In genomic region chr2:113977660-113978523, GRCh38 we compare ENCODE assay signal across 9 cellular contexts.
DNase-seq lines count a peak whose midpoint lies in the region; ATAC-seq, FAIRE-seq and TF ChIP-seq lines count a peak whose summit lies in the region.
"Had no signal": no experiment of that assay in that cellular context is flagged by ENCODE, and none has a peak within 500 bp of the region (broad histone marks: within the 10 kb centered on the region; RNA-seq: fewer than 3 reads in every experiment).

No MANE protein-coding gene starts in this region.

- H3K27me3 ChIP-seq in trophoblast cell (ENCODE audit: insufficient read depth, low read length), result no peaks in the 10 kb centered on the region

- no peak overlapping the region for H3K4ac ChIP-seq in trophoblast cell (ENCODE audit: low read depth, low read length)

- H4K12ac ChIP-seq in trophoblast cell (ENCODE audit: low read depth, low read length), result no peak overlapping the region

- H3K9ac ChIP-seq in trophoblast cell (ENCODE audit: low read length), result no peak overlapping the region

- H3K9me3 ChIP-seq in trophoblast cell (ENCODE audit: insufficient read depth, low read depth, low read length), result peaks cover 7% of the 10 kb centered on the region

- peak overlapping the region; percentile 70 for H3K27ac ChIP-seq in trophoblast cell (ENCODE audit: low read depth, low read length)

- intact Hi-C loops in activated CD4-positive, alpha-beta T cell treated with anti-CD3 and anti-CD28 coated beads for 36 hours (cut with DNase I, micrococcal nuclease), result loop anchor here (2.0 to 10.0 kb wide), 5 partner anchors 221 to 375 kb away; partner anchors contain the start of gene SLC35F5 (in 2 of the 2)

- H2BK5ac ChIP-seq in trophoblast cell (ENCODE audit: low read depth, low read length, poor library complexity), result peak overlapping the region; percentile 21

- no peak overlapping the region for H3K18ac ChIP-seq in trophoblast cell (ENCODE audit: low read length)

- no peak for ATAC-seq in activated CD4-positive, alpha-beta T cell treated with anti-CD3 and anti-CD28 coated beads for 36 hours
- no peak for ATAC-seq in GM18502 (IDR thresholded peaks at IDR 0.05; ENCODE audit: poor library complexity, unreplicated experiment)

- CTCF ChIA-PET in activated CD4-positive, alpha-beta T cell treated with anti-CD3 and anti-CD28 coated beads for 36 hours (lab: Charles Lee), result interaction anchor here (0.7 to 4.0 kb wide), 12 partner anchors 9 to 263 kb away, joined by 3 to 27 read pairs (median 4); partner anchors contain the start of gene SLC35F5

- no peak overlapping the region for H3K23ac ChIP-seq in trophoblast cell (ENCODE audit: low read length)

- H2BK120ac ChIP-seq in trophoblast cell (ENCODE audit: insufficient read depth, low read length, poor library complexity), result no peak overlapping the region

- H3K4me3 ChIP-seq in epithelial cell of proximal tubule (ENCODE audit: low read depth, low read length) (no peak overlapping the region), trophoblast cell (ENCODE audit: low read depth, low read length) (no peak overlapping the region)
- H3K4me3 ChIP-seq: skin epidermis had no signal

- H3K9me3 Mint-ChIP-seq in activated CD4-positive, alpha-beta T cell treated with anti-CD3 and anti-CD28 coated beads for 36 hours (ENCODE audit: low read depth), result no peaks in the 10 kb centered on the region

- no peak overlapping the region for H2AFZ ChIP-seq in trophoblast cell (ENCODE audit: insufficient read depth, low read length, poor library complexity)

- FAIRE-seq in RCC 7860 (lab: Jason Lieb, UNC), result no peak

- no peak overlapping the region for H4K91ac ChIP-seq in trophoblast cell (ENCODE audit: low read depth, low read length)

- no peak overlapping the region for H2BK12ac ChIP-seq in trophoblast cell (ENCODE audit: low read length)

- POLR2A ChIA-PET in activated CD4-positive, alpha-beta T cell treated with anti-CD3 and anti-CD28 coated beads for 36 hours (lab: Charles Lee), result no interaction called here

- no peaks in the 10 kb centered on the region for H3K79me2 ChIP-seq in trophoblast cell (ENCODE audit: control insufficient read depth, insufficient read depth, low read length, poor library complexity)

- H3K4me1 ChIP-seq in trophoblast cell (ENCODE audit: control insufficient read depth in 1 of 2, insufficient read depth in 2 of 2, low read length in 2 of 2), result peaks cover 5 to 15% of the 10 kb centered on the region in 2 experiments

- H3K4me3 Mint-ChIP-seq in activated CD4-positive, alpha-beta T cell treated with anti-CD3 and anti-CD28 coated beads for 36 hours, result no peak overlapping the region

- TF ChIP-seq CTCF in epithelial cell of proximal tubule (conservative IDR thresholded peaks at IDR 0.05; ENCODE audit: low read depth, low read length), result peak; percentile 39

- H3K27me3 Mint-ChIP-seq in activated CD4-positive, alpha-beta T cell treated with anti-CD3 and anti-CD28 coated beads for 36 hours, result no peaks in the 10 kb centered on the region

- H3K4me1 Mint-ChIP-seq in activated CD4-positive, alpha-beta T cell treated with anti-CD3 and anti-CD28 coated beads for 36 hours, result peaks cover 5% of the 10 kb centered on the region

- no CpG with 5 or more reads among the region's 16 CpGs for WGBS in trophoblast cell (ENCODE audit: extremely low coverage, insufficient coverage, insufficient read length)

- H2AK5ac ChIP-seq in trophoblast cell (ENCODE audit: low read length), result peak overlapping the region; percentile 47

- H4K8ac ChIP-seq in trophoblast cell (ENCODE audit: low read depth, low read length), result no peak overlapping the region

- peaks cover 2% of the 10 kb centered on the region for H3K79me1 ChIP-seq in trophoblast cell (ENCODE audit: low read length)

- no peak overlapping the region for H3K27ac Mint-ChIP-seq in activated CD4-positive, alpha-beta T cell treated with anti-CD3 and anti-CD28 coated beads for 36 hours

- peaks cover 8 to 11% of the 10 kb centered on the region in 2 experiments for H3K36me3 ChIP-seq in trophoblast cell (ENCODE audit: control insufficient read depth in 1 of 2, insufficient read depth in 2 of 2, low read length in 2 of 2)

- peak overlapping the region; percentile 9 for H3K4me2 ChIP-seq in trophoblast cell (ENCODE audit: low read length)

- peak; percentile 12 for DNase-seq in activated CD4-positive, alpha-beta T cell treated with anti-CD3 and anti-CD28 coated beads for 36 hours
- no peak for DNase-seq in activated CD4-positive, alpha-beta T cell treated with anti-CD3 and anti-CD28 coated beads, Interleukin-2, amount 50 U/mL, for 48 hours
- DNase-seq in NCI-H82 (lab: John Stamatoyannopoulos, UW) (peak; percentile 77), epithelial cell of proximal tubule (ENCODE audit: low read depth) (peak; percentile 41), trophoblast cell (peak; percentile 34 to 71), RCC 7860 (ENCODE audit: low spot score) (no peak)
- DNase-seq in activated effector memory CD4-positive, alpha-beta T cell treated with Interleukin-2 at 50 U/mL for 16 hours, result no peak

- H3K14ac ChIP-seq in trophoblast cell (ENCODE audit: low read length), result no peak overlapping the region

- peaks cover 6% of the 10 kb centered on the region for H3K36me3 Mint-ChIP-seq in activated CD4-positive, alpha-beta T cell treated with anti-CD3 and anti-CD28 coated beads for 36 hours (ENCODE audit: low read depth)

Comparison
In these comparisons a context has a peak if more than half of its experiments do, and no peak if none do; other contexts are left out.
1. DNase-seq: peak in activated CD4-positive, alpha-beta T cell treated with anti-CD3 and anti-CD28 coated beads for 36 hours (single experiment), NCI-H82 (single experiment), epithelial cell of proximal tubule (single experiment) and trophoblast cell (2 of 2); none in activated CD4-positive, alpha-beta T cell treated with anti-CD3 and anti-CD28 coated beads, Interleukin-2, amount 50 U/mL, for 48 hours (0 of 2), activated effector memory CD4-positive, alpha-beta T cell treated with Interleukin-2 at 50 U/mL for 16 hours (single experiment) and RCC 7860 (single experiment).